ENCODE assay signal across 19 cellular contexts in the genomic region with DNA sequence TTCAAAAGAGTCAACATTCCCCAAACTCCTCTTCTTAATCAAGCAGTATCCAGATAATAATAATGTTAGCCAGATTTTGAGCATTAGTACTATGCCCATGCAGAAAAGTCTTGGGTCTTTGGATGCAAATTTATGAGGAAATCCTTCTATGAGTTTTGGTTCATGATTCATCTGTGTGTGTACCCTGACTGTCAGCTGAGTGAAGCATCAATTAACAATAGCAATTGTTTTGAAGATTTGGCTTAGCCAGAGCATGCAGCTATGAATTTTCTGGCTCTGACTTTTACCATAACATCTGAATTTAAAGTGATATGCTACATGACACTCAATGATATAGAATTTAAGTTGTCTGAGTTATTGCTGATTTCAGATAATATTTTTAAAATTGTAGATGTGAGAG.
A peak's percentile ranks its signal among the peaks of the same experiment; 100 is the strongest.
DNase-seq lines count a peak whose midpoint lies in the region; ATAC-seq, FAIRE-seq and TF ChIP-seq lines count a peak whose summit lies in the region.
"Had no signal": no experiment of that assay in that cellular context is flagged by ENCODE, and none has a peak within 500 bp of the region (broad histone marks: within the 10 kb centered on the region; RNA-seq: fewer than 3 reads in every experiment).

No MANE protein-coding gene starts in this region.

- H3K27me3 Mint-ChIP-seq in activated CD4-positive, alpha-beta memory T cell treated with anti-CD3 and anti-CD28 coated beads for 36 hours, result no peaks in the 10 kb centered on the region
- H3K27me3 Mint-ChIP-seq: B cell; CD4-positive, alpha-beta memory T cell had no signal

- H3K9me3 ChIP-seq in PC-3 (ENCODE audit: low read length), result no peaks in the 10 kb centered on the region
- H3K9me3 ChIP-seq in kidney (ENCODE audit: control insufficient read depth in 1 of 2, low read length in 2 of 2), result no peaks in the 10 kb centered on the region
- no peaks in the 10 kb centered on the region for H3K9me3 ChIP-seq in effector memory CD4-positive, alpha-beta T cell (ENCODE audit: control insufficient read depth, low read length)

- peak; percentile 42 for FAIRE-seq in kidney (lab: Jason Lieb, UNC)
- FAIRE-seq: D721Med, GM12892 had no signal

- no peaks in the 10 kb centered on the region for H3K4me1 Mint-ChIP-seq in activated CD4-positive, alpha-beta memory T cell treated with anti-CD3 and anti-CD28 coated beads for 36 hours (ENCODE audit: low read depth)
- H3K4me1 Mint-ChIP-seq: B cell; CD4-positive, alpha-beta memory T cell had no signal

- H4K20me1 ChIP-seq in PC-3 (ENCODE audit: low read length), result no peaks in the 10 kb centered on the region

- H3K36me3 Mint-ChIP-seq in activated CD4-positive, alpha-beta memory T cell treated with anti-CD3 and anti-CD28 coated beads for 36 hours, result no peaks in the 10 kb centered on the region
- H3K36me3 Mint-ChIP-seq: CD4-positive, alpha-beta memory T cell had no signal

- H3K36me3 ChIP-seq in PC-3 (ENCODE audit: low read depth, low read length) (no peaks in the 10 kb centered on the region), kidney (ENCODE audit: control insufficient read depth in 1 of 2, insufficient read depth in 2 of 2, low read length in 2 of 2) (no peaks in the 10 kb centered on the region)
- H3K36me3 ChIP-seq in effector memory CD4-positive, alpha-beta T cell (ENCODE audit: control insufficient read depth, insufficient read depth, low read length), result no peaks in the 10 kb centered on the region

- H3K4me1 ChIP-seq in PC-3 (ENCODE audit: insufficient read depth, low read length) (no peaks in the 10 kb centered on the region), kidney (ENCODE audit: control insufficient read depth in 1 of 2, insufficient read depth in 1 of 2, low read depth in 1 of 2, low read length in 2 of 2) (no peaks in the 10 kb centered on the region)
- H3K4me1 ChIP-seq in effector memory CD4-positive, alpha-beta T cell (ENCODE audit: control insufficient read depth, insufficient read depth, low read length, poor library complexity, severe bottlenecking), result no peaks in the 10 kb centered on the region

- H3F3A ChIP-seq in PC-3 (ENCODE audit: low read length, unreplicated experiment), result no peaks in the 10 kb centered on the region

- no peaks in the 10 kb centered on the region for H3K9me2 ChIP-seq in PC-3 (replicated peaks; ENCODE audit: low read length)

- peak; percentile 27; the same call in 1 of the 2 replicates for ATAC-seq in PC-3

- no peak overlapping the region for H2AFZ ChIP-seq in PC-3 (ENCODE audit: low read length)
- H2AFZ ChIP-seq: GM23248 had no signal

- BruUV-seq in PC-3 (replicated peaks; lab: Mats Ljungman, UMichigan), result no TSS peak

- H3K27me3 ChIP-seq in PC-3 (ENCODE audit: low read length), result no peaks in the 10 kb centered on the region
- no peaks in the 10 kb centered on the region for H3K27me3 ChIP-seq in effector memory CD4-positive, alpha-beta T cell (replicated peaks; ENCODE audit: control insufficient read depth, insufficient read depth, low read length, poor library complexity, severe bottlenecking)

- no peaks in the 10 kb centered on the region for H3K9me3 Mint-ChIP-seq in activated CD4-positive, alpha-beta memory T cell treated with anti-CD3 and anti-CD28 coated beads for 36 hours
- H3K9me3 Mint-ChIP-seq: CD4-positive, alpha-beta memory T cell had no signal

- DNase-seq in PC-3 (no peak), dermis blood vessel endothelial cell (peak; percentile 48), kidney (no peak), substantia nigra (lab: John Stamatoyannopoulos, UW) (peak in 1 of 49 donors; percentile 5), OCI-M1 (lab: John Stamatoyannopoulos, UW) (no peak)
- DNase-seq in effector memory CD4-positive, alpha-beta T cell, result no peak
- DNase-seq in activated CD4-positive, alpha-beta memory T cell treated with anti-CD3 and anti-CD28 coated beads for 36 hours, result no peak
- DNase-seq: ACHN; CD4-positive, alpha-beta memory T cell; DMS79 treated with DMSO at 0.1 percent for 48 hours; GM23248; IMR-90; Kasumi-1; NCI-H1436; NCI-H2029 treated with DMSO at 0.1 percent for 48 hours; NCI-H510A treated with DMSO at 0.1 percent for 48 hours had no signal

- H3K9ac ChIP-seq in PC-3 (ENCODE audit: low read length) (no peak overlapping the region), kidney (ENCODE audit: low read length in 2 of 2) (no peak overlapping the region)
- H3K9ac ChIP-seq: GM23248 had no signal

- no peak overlapping the region for H3K27ac Mint-ChIP-seq in activated CD4-positive, alpha-beta memory T cell treated with anti-CD3 and anti-CD28 coated beads for 36 hours
- H3K27ac Mint-ChIP-seq: B cell; CD4-positive, alpha-beta memory T cell had no signal

- no peak overlapping the region for H3K4me3 Mint-ChIP-seq in activated CD4-positive, alpha-beta memory T cell treated with anti-CD3 and anti-CD28 coated beads for 36 hours
- H3K4me3 Mint-ChIP-seq: B cell; CD4-positive, alpha-beta memory T cell had no signal

- no peak overlapping the region for H3K4me2 ChIP-seq in PC-3 (ENCODE audit: low read length)

- CTCF ChIA-PET in PC-3 (lab: Charles Lee), result no interaction called here
- CTCF ChIA-PET in activated CD4-positive, alpha-beta memory T cell treated with anti-CD3 and anti-CD28 coated beads for 36 hours (lab: Charles Lee), result no interaction called here

- H3K4me3 ChIP-seq in PC-3 (ENCODE audit: low read length), result no peak overlapping the region
- H3K4me3 ChIP-seq in kidney (ENCODE audit: low read length in 2 of 2), result no peak overlapping the region
- H3K4me3 ChIP-seq in effector memory CD4-positive, alpha-beta T cell (ENCODE audit: insufficient read depth, low read depth, low read length, poor library complexity, severe bottlenecking), result no peak overlapping the region
- H3K4me3 ChIP-seq: GM23248 had no signal

- no peak overlapping the region for H3K27ac ChIP-seq in PC-3 (ENCODE audit: low read length)
- no peak overlapping the region for H3K27ac ChIP-seq in kidney (ENCODE audit: low read depth in 2 of 2, low read length in 2 of 2)
- H3K27ac ChIP-seq in substantia nigra (ENCODE audit: low read depth, low read length, poor library complexity, severe bottlenecking), result peak overlapping the region; percentile 61
- H3K27ac ChIP-seq in effector memory CD4-positive, alpha-beta T cell (ENCODE audit: insufficient read depth, low read length, poor library complexity, severe bottlenecking), result no peak overlapping the region
- H3K27ac ChIP-seq: GM23248 had no signal

- intact Hi-C loops in PC-3 (cut with micrococcal nuclease), result loop anchor here (1.0 to 5.0 kb wide), 3 partner anchors 84 to 166 kb away; partner anchors contain the start of gene KLHL4
- intact Hi-C loops in kidney (cut with DNase I), result no loop called here
- intact Hi-C loops in activated CD4-positive, alpha-beta memory T cell treated with anti-CD3 and anti-CD28 coated beads for 36 hours (cut with micrococcal nuclease), result no loop called here

- POLR2A ChIA-PET in PC-3 (lab: Charles Lee; ENCODE audit: unreplicated experiment), result no interaction called here
- POLR2A ChIA-PET in activated CD4-positive, alpha-beta memory T cell treated with anti-CD3 and anti-CD28 coated beads for 36 hours (lab: Charles Lee), result no interaction called here

- no peak for TF ChIP-seq CTCF in PC-3 (conservative IDR thresholded peaks at IDR 0.05; ENCODE audit: low read depth, low read length)
- no peak for TF ChIP-seq CTCF in kidney (IDR thresholded peaks at IDR 0.05; ENCODE audit: borderline replicate concordance, extremely low read depth, insufficient read depth)

- no peaks in the 10 kb centered on the region for H3K79me2 ChIP-seq in PC-3 (ENCODE audit: low read length)
